21 cellular contexts compared by ENCODE assay signal in the genomic region with DNA sequence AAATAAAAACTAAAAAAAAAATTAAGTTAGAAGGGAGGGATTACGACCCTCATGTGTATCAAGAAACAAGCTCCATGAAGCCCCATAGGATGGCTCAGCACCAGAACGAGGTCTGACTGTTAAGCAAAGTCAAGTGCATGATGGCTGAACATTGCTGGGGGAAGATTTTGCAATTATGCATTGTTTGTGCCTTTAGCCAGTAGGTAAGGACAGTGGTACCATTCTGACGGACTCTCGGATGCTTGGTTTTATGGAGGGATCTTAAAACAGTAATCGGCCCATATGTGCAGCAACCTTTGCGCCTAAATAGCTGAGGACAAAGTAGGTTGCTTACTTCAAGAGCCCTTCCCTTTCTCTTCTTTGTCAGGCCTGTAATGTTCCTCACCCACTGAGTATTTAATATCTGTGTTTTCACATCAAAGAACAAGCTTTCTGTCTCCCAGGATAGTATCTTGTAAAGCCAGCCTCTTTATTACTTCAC.
"Had no signal": no experiment of that assay in that cellular context is flagged by ENCODE, and none has a peak within 500 bp of the region (broad histone marks: within the 10 kb centered on the region; RNA-seq: fewer than 3 reads in every experiment).

No MANE protein-coding gene starts in this region.

- H3K9me3 ChIP-seq: colonic mucosa, esophagus squamous epithelium, heart right ventricle, left ventricle myocardium inferior, lower lobe of right lung, stomach, thyroid gland, vagina had no signal

- H3K27me3 ChIP-seq: colonic mucosa, esophagus squamous epithelium, heart right ventricle, stomach, thyroid gland, vagina had no signal

- H3K4me3 ChIP-seq: colonic mucosa, esophagus squamous epithelium, heart right ventricle, left ventricle myocardium inferior, lower lobe of right lung, stomach, thyroid gland, vagina had no signal

- H3K36me3 ChIP-seq: colonic mucosa, esophagus squamous epithelium, heart right ventricle, left ventricle myocardium inferior, lower lobe of right lung, stomach, thyroid gland, vagina had no signal

- ATAC-seq: heart right ventricle; left cardiac atrium; lower lobe of right lung; natural killer cell; sciatic nerve; stimulated activated effector memory CD8-positive, alpha-beta T cell treated with anti-CD3 and anti-CD28 coated beads, Interleukin-12 subunit alpha, Interleukin-12 subunit beta, amount 100 ng/mL, for 72 hours had no signal

- DNase-seq: colonic mucosa; effector memory CD4-positive, alpha-beta T cell; erythroblast; esophagus squamous epithelium; foreskin melanocyte; glutamatergic neuron; heart right ventricle; hippocampal formation; left cardiac atrium; left ventricle myocardium inferior; lower lobe of right lung; natural killer cell; stimulated activated CD4-positive, alpha-beta T cell treated with anti-CD3 and anti-CD28 coated beads, Interleukin-2, amount 100 ng/mL, for 24 hours; stimulated activated CD4-positive, alpha-beta T cell treated with anti-CD3 and anti-CD28 coated beads, Interleukin-4, amount 100 ng/mL, for 24 hours; stimulated activated naive CD4-positive, alpha-beta T cell treated with Interleukin-2 at 50 U/mL for 16 hours; stomach; thyroid gland had no signal

- H3K27ac ChIP-seq: colonic mucosa, esophagus squamous epithelium, heart right ventricle, left ventricle myocardium inferior, lower lobe of right lung, parathyroid adenoma, stomach, thyroid gland, vagina had no signal

- H3K4me1 ChIP-seq: colonic mucosa, heart right ventricle, left ventricle myocardium inferior, lower lobe of right lung, parathyroid adenoma, stomach, vagina had no signal
